ENCODE assay signal across 8 cellular contexts in genomic region chr17:76384987-76385891, GRCh38. TPM values are rescaled to one million over a fixed set of nuclear protein-coding genes. Genes with fewer than 3 reads are reported as not detected.
DNase-seq lines count a peak whose midpoint lies in the region; ATAC-seq and TF ChIP-seq lines count a peak whose summit lies in the region.

No MANE protein-coding gene starts in this region.

- H3K4me1 ChIP-seq in hepatocyte (ENCODE audit: insufficient read depth): peaks cover 35% of the 10 kb centered on the region

- no peaks in the 10 kb centered on the region for H3K9me3 Mint-ChIP-seq in activated naive CD8-positive, alpha-beta T cell treated with anti-CD3 and anti-CD28 coated beads, Interleukin-2, amount 50 U/mL, for 24 hours

- H3K27ac ChIP-seq in hepatocyte: no peak overlapping the region

- no peaks in the 10 kb centered on the region for H3K79me2 ChIP-seq in hepatocyte

- no peaks in the 10 kb centered on the region for H3K9me3 ChIP-seq in hepatocyte (ENCODE audit: low read depth)

- H3K27ac Mint-ChIP-seq in activated naive CD8-positive, alpha-beta T cell treated with anti-CD3 and anti-CD28 coated beads, Interleukin-2, amount 50 U/mL, for 24 hours: no peak overlapping the region

- peak overlapping the region; percentile 66 for H3K4me3 ChIP-seq in hepatocyte
- H3K4me3 ChIP-seq in skeletal muscle cell (ENCODE audit: low read depth, low read length): peak overlapping the region; percentile 71

- 7% methylated on average over 60 of the region's 74 CpGs for WGBS in hepatocyte (ENCODE audit: low lambda C conversion rate, missing lambda C conversion rate)

- H3K27me3 Mint-ChIP-seq in activated naive CD8-positive, alpha-beta T cell treated with anti-CD3 and anti-CD28 coated beads, Interleukin-2, amount 50 U/mL, for 24 hours: peaks cover 2% of the 10 kb centered on the region

- peak overlapping the region; percentile 93 for H2AFZ ChIP-seq in hepatocyte

- peaks cover 15% of the 10 kb centered on the region for H3K27me3 ChIP-seq in hepatocyte

- H3K4me1 Mint-ChIP-seq in activated naive CD8-positive, alpha-beta T cell treated with anti-CD3 and anti-CD28 coated beads, Interleukin-2, amount 50 U/mL, for 24 hours: peaks cover 15% of the 10 kb centered on the region

- H3K4me3 Mint-ChIP-seq in activated naive CD8-positive, alpha-beta T cell treated with anti-CD3 and anti-CD28 coated beads, Interleukin-2, amount 50 U/mL, for 24 hours: peak overlapping the region; percentile 68

- peak overlapping the region; percentile 100 for H3K4me2 ChIP-seq in hepatocyte

- no peaks in the 10 kb centered on the region for H4K20me1 ChIP-seq in hepatocyte (ENCODE audit: insufficient read depth, poor library complexity, severe bottlenecking)

- peak; percentile 15 for DNase-seq in GOT3 (lab: John Stamatoyannopoulos, UW)
- peak; percentile 76 for DNase-seq in RPMI7951 (ENCODE audit: low read depth)
- DNase-seq in activated naive CD8-positive, alpha-beta T cell treated with anti-CD3 and anti-CD28 coated beads, Interleukin-2, amount 50 U/mL, for 24 hours: peak; percentile 53
- peak; percentile 69 for DNase-seq in hepatocyte (ENCODE audit: low spot score)
- peak; percentile 60 for DNase-seq in skeletal muscle cell (ENCODE audit: low read depth)
- no peak for DNase-seq in NCI-H774 (lab: John Stamatoyannopoulos, UW)

- peaks cover 2% of the 10 kb centered on the region for H3K36me3 Mint-ChIP-seq in activated naive CD8-positive, alpha-beta T cell treated with anti-CD3 and anti-CD28 coated beads, Interleukin-2, amount 50 U/mL, for 24 hours (ENCODE audit: low read depth)

- ATAC-seq in activated naive CD8-positive, alpha-beta T cell treated with anti-CD3 and anti-CD28 coated beads, Interleukin-2, amount 50 U/mL, for 24 hours: no peak
- ATAC-seq in HG02938 (IDR thresholded peaks at IDR 0.05; ENCODE audit: unreplicated experiment) (no peak), GM18907 (IDR thresholded peaks at IDR 0.05; ENCODE audit: unreplicated experiment) (no peak)

- no peaks in the 10 kb centered on the region for H3K36me3 ChIP-seq in hepatocyte (replicated peaks; ENCODE audit: insufficient read depth, low read depth)

- no peaks in the 10 kb centered on the region for H3K9me2 ChIP-seq in hepatocyte (replicated peaks; ENCODE audit: insufficient read depth)

- TF ChIP-seq CTCF in hepatocyte (IDR thresholded peaks at IDR 0.05; ENCODE audit: poor library complexity): no peak

RNA-seq across cellular contexts. Expression of gene SPHK1, which starts 0.8 kb away (rescaled TPM):
- 34.6 and 37.6 TPM in 2 replicates for total RNA-seq in RPMI7951 (2014; rRNA removed; shearing (Covaris generic))
- total RNA-seq in hepatocyte: 3.8 and 5.2 TPM in 2 replicates
- polyA plus RNA-seq in hepatocyte: 12.1 and 15.2 TPM in 2 replicates

RNA-seq across cellular contexts. Expression of gene PRPSAP1, which starts 31.5 kb away (rescaled TPM):
- 54.8 and 55.7 TPM in 2 replicates for total RNA-seq in RPMI7951 (2014; rRNA removed; shearing (Covaris generic))
- 42.1 and 61.8 TPM in 2 replicates for total RNA-seq in hepatocyte
- polyA plus RNA-seq in hepatocyte: 42.3 and 62.3 TPM in 2 replicates
